ENCODE assay signal across 13 cellular contexts in genomic region chr1:204225841-204226745, GRCh38. TPM values are rescaled to one million over a fixed set of nuclear protein-coding genes. Genes with fewer than 3 reads are reported as not detected.
DNase-seq lines count a peak whose midpoint lies in the region; ATAC-seq and TF ChIP-seq lines count a peak whose summit lies in the region.
"Had no signal": no experiment of that assay in that cellular context is flagged by ENCODE, and none has a peak within 500 bp of the region (broad histone marks: within the 10 kb centered on the region; RNA-seq: fewer than 3 reads in every experiment).

No MANE protein-coding gene starts in this region.

- H3K9ac ChIP-seq in trophoblast cell (ENCODE audit: low read length): no peak overlapping the region
- H3K9ac ChIP-seq: BLaER1 had no signal

- H3K18ac ChIP-seq in trophoblast cell (ENCODE audit: low read length): no peak overlapping the region

- no peak overlapping the region for H2BK120ac ChIP-seq in trophoblast cell (ENCODE audit: insufficient read depth, low read length, poor library complexity)

- H4K12ac ChIP-seq in trophoblast cell (ENCODE audit: low read depth, low read length): no peak overlapping the region

- H2BK12ac ChIP-seq in trophoblast cell (ENCODE audit: low read length): no peak overlapping the region

- no CpG with 5 or more reads among the region's 16 CpGs for WGBS in trophoblast cell (ENCODE audit: extremely low coverage, insufficient coverage, insufficient read length)

- no peaks in the 10 kb centered on the region for H3K9me3 ChIP-seq in trophoblast cell (ENCODE audit: insufficient read depth, low read depth, low read length)
- H3K9me3 ChIP-seq: BLaER1, spleen had no signal

- H3K36me3 Mint-ChIP-seq in glutamatergic neuron (ENCODE audit: unreplicated experiment): peaks cover 19% of the 10 kb centered on the region
- H3K36me3 Mint-ChIP-seq: naive thymus-derived CD8-positive, alpha-beta T cell had no signal

- CTCF ChIA-PET in RWPE1 (lab: Yijun Ruan, JAX): interaction anchor here (0.6 to 2.1 kb wide), 6 partner anchors 12 to 957 kb away, joined by 3 to 5 read pairs (median 4); partner anchors contain the start of gene GOLT1A

- H3K79me1 ChIP-seq in trophoblast cell (ENCODE audit: low read length): no peaks in the 10 kb centered on the region

- no peak overlapping the region for H3K4ac ChIP-seq in trophoblast cell (ENCODE audit: low read depth, low read length)

- H3K27ac ChIP-seq in RWPE1: no peak overlapping the region
- H3K27ac ChIP-seq in trophoblast cell (ENCODE audit: low read depth, low read length): no peak overlapping the region
- H3K27ac ChIP-seq: BLaER1 had no signal

- peaks cover 36 to 46% of the 10 kb centered on the region in 2 experiments for H3K36me3 ChIP-seq in trophoblast cell (ENCODE audit: control insufficient read depth in 1 of 2, insufficient read depth in 2 of 2, low read length in 2 of 2)
- H3K36me3 ChIP-seq: BLaER1 had no signal

- no peak overlapping the region for H3K23ac ChIP-seq in trophoblast cell (ENCODE audit: low read length)

- TF ChIP-seq CTCF in RWPE1 (conservative IDR thresholded peaks at IDR 0.05; ENCODE audit: low read depth) (no peak), epithelial cell of proximal tubule (conservative IDR thresholded peaks at IDR 0.05; ENCODE audit: low read depth, low read length) (no peak), glutamatergic neuron (IDR thresholded peaks at IDR 0.05; ENCODE audit: partially characterized antibody, unreplicated experiment) (no peak)

- POLR2A ChIA-PET in RWPE1 (lab: Yijun Ruan, JAX; ENCODE audit: low non-redundant PET): no interaction called here

- no peak overlapping the region for H4K8ac ChIP-seq in trophoblast cell (ENCODE audit: low read depth, low read length)

- no peak overlapping the region for H2AFZ ChIP-seq in trophoblast cell (ENCODE audit: insufficient read depth, low read length, poor library complexity)

- H3K9me3 Mint-ChIP-seq in glutamatergic neuron (ENCODE audit: unreplicated experiment): peaks cover 4% of the 10 kb centered on the region
- H3K9me3 Mint-ChIP-seq: activated T-cell treated with anti-CD3 and anti-CD28 coated beads, Interleukin-2, amount 50 U/mL, for 24 hours; naive thymus-derived CD8-positive, alpha-beta T cell had no signal

- no peak overlapping the region for H3K4me3 ChIP-seq in epithelial cell of proximal tubule (ENCODE audit: low read depth, low read length)
- H3K4me3 ChIP-seq in trophoblast cell (ENCODE audit: low read depth, low read length): no peak overlapping the region
- H3K4me3 ChIP-seq: BLaER1, spleen had no signal

- H3K79me2 ChIP-seq in trophoblast cell (ENCODE audit: control insufficient read depth, insufficient read depth, low read length, poor library complexity): no peaks in the 10 kb centered on the region

- H3K4me1 Mint-ChIP-seq in glutamatergic neuron (ENCODE audit: low read depth, unreplicated experiment): peaks cover 9% of the 10 kb centered on the region
- H3K4me1 Mint-ChIP-seq: naive thymus-derived CD8-positive, alpha-beta T cell had no signal

- H3K27ac Mint-ChIP-seq in glutamatergic neuron (ENCODE audit: unreplicated experiment): no peak overlapping the region
- H3K27ac Mint-ChIP-seq: activated T-cell treated with anti-CD3 and anti-CD28 coated beads, Interleukin-2, amount 50 U/mL, for 24 hours had no signal

- H3K14ac ChIP-seq in trophoblast cell (ENCODE audit: low read length): no peak overlapping the region

- H2AK5ac ChIP-seq in trophoblast cell (ENCODE audit: low read length): no peak overlapping the region

- peak; percentile 45 for DNase-seq in HS-27A (ENCODE audit: low read depth)
- peak; percentile 95 for DNase-seq in RWPE1 (ENCODE audit: low spot score)
- peak; percentile 77 for DNase-seq in epithelial cell of proximal tubule (ENCODE audit: low read depth)
- peak; percentile 91 to 95 for DNase-seq in trophoblast cell
- DNase-seq in NCI-H1048 (lab: John Stamatoyannopoulos, UW): no peak
- no peak for DNase-seq in glutamatergic neuron
- DNase-seq: activated T-cell treated with anti-CD3 and anti-CD28 coated beads, Interleukin-2, amount 50 U/mL, for 24 hours; naive thymus-derived CD8-positive, alpha-beta T cell; NCI-H2081; spleen had no signal

- no peaks in the 10 kb centered on the region for H3K27me3 ChIP-seq in trophoblast cell (ENCODE audit: insufficient read depth, low read length)
- H3K27me3 ChIP-seq: BLaER1, spleen had no signal

- peaks cover 8% of the 10 kb centered on the region for H3K27me3 Mint-ChIP-seq in glutamatergic neuron (ENCODE audit: unreplicated experiment)
- H3K27me3 Mint-ChIP-seq: activated T-cell treated with anti-CD3 and anti-CD28 coated beads, Interleukin-2, amount 50 U/mL, for 24 hours had no signal

- H3K4me1 ChIP-seq in trophoblast cell (ENCODE audit: control insufficient read depth in 1 of 2, insufficient read depth in 2 of 2, low read length in 2 of 2): peaks cover 0 to 5% of the 10 kb centered on the region in 2 experiments

- ATAC-seq in GM19324 (IDR thresholded peaks at IDR 0.05; ENCODE audit: low FRiP score, unreplicated experiment) (no peak), HG03442 (IDR thresholded peaks at IDR 0.05; ENCODE audit: unreplicated experiment) (no peak)
- ATAC-seq: naive thymus-derived CD8-positive, alpha-beta T cell had no signal

- H3K4me2 ChIP-seq in trophoblast cell (ENCODE audit: low read length): peak overlapping the region; percentile 6
- H3K4me2 ChIP-seq: BLaER1 had no signal

- no peak overlapping the region for H4K91ac ChIP-seq in trophoblast cell (ENCODE audit: low read depth, low read length)

- H3K4me3 Mint-ChIP-seq in glutamatergic neuron (ENCODE audit: unreplicated experiment): no peak overlapping the region
- H3K4me3 Mint-ChIP-seq: activated T-cell treated with anti-CD3 and anti-CD28 coated beads, Interleukin-2, amount 50 U/mL, for 24 hours; naive thymus-derived CD8-positive, alpha-beta T cell had no signal

- H2BK5ac ChIP-seq in trophoblast cell (ENCODE audit: low read depth, low read length, poor library complexity): no peak overlapping the region

RNA-seq across cellular contexts. Expression of gene GOLT1A, which starts 12.3 kb away (rescaled TPM):
- total RNA-seq in epithelial cell of proximal tubule (1.7 and 3.0 TPM in 2 replicates), glutamatergic neuron (ENCODE audit: unreplicated experiment) (not detected)
- 0.74 and 0.76 TPM in 2 replicates for polyA plus RNA-seq in trophoblast cell (2013)
- total RNA-seq: naive thymus-derived CD8-positive, alpha-beta T cell; spleen had no signal

RNA-seq across cellular contexts. Expression of gene KISS1, which starts 29.8 kb away (rescaled TPM):
- 24.7 and 111 TPM in 2 replicates for total RNA-seq in epithelial cell of proximal tubule
- polyA plus RNA-seq in trophoblast cell (2013): 0.08 TPM in 1 of 2 replicates, not detected in the other
- not detected for total RNA-seq in glutamatergic neuron (ENCODE audit: unreplicated experiment)
- total RNA-seq: naive thymus-derived CD8-positive, alpha-beta T cell; spleen had no signal
- polyA plus RNA-seq: naive thymus-derived CD8-positive, alpha-beta T cell; spleen had no signal

RNA-seq across cellular contexts. Expression of gene REN, which starts 60.0 kb away (rescaled TPM):
- total RNA-seq in epithelial cell of proximal tubule (0.12 TPM in 1 of 2 replicates, not detected in the other), glutamatergic neuron (ENCODE audit: unreplicated experiment) (not detected)
- polyA plus RNA-seq in trophoblast cell (2013): 0.04 TPM in 1 of 2 replicates, not detected in the other
- total RNA-seq: naive thymus-derived CD8-positive, alpha-beta T cell had no signal
- polyA plus RNA-seq: naive thymus-derived CD8-positive, alpha-beta T cell had no signal

Comparison
In these comparisons a context has a peak if more than half of its experiments do, and no peak if none do; other contexts are left out.
1. DNase-seq: peak in HS-27A (single experiment), RWPE1 (single experiment), epithelial cell of proximal tubule (single experiment) and trophoblast cell (2 of 2); none in NCI-H1048 (single experiment) and glutamatergic neuron (single experiment).
2. RNA of gene KISS1, which starts 29.8 kb away (total RNA-seq): 24.7 to 111 TPM in epithelial cell of proximal tubule; not detected in glutamatergic neuron (single experiment); every median in the first group is over 10 times any median in the second.